Comparison of ENCODE assay signal across 13 cellular contexts in the genomic region with DNA sequence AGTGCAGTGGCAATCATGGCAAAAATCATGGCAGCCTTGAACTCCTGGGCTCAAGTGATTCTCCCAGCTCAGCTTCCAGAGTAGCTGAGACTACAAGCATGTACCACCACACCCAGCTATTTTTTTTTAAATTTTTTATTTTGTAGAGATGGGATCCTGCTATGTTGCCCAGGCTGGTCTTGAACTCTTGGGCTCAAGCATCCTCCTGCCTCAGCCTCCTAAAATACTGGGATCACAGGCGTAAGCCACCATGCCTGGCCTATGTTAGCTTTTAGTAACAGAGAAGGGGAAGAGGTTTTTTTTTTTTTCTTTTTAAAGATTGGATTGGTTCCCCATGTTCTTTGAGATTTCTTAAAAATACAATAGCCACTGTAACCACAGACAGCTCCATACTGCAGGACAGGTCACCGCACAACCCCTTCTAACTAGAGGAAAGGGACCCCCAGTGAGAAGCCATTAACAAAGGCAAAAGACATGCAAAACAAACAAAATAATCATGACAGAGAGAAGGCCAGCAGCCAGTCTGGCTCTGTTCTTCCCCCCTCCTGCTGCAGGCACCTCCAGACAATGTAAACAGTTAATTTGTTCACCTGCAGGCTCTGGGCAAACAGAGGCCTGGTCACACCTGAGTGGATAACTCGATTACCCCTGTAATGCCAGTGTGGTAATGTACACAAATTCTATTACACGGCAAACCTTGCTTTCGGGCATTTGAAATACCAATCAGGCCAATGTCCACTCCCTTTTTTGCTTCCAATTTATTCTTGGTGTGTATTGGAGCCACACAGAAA. TPM values are rescaled to one million over a fixed set of nuclear protein-coding genes. Genes with fewer than 3 reads are reported as not detected.
A peak's percentile ranks its signal among the peaks of the same experiment; 100 is the strongest.
DNase-seq lines count a peak whose midpoint lies in the region; ATAC-seq lines count a peak whose summit lies in the region.
"Had no signal": no experiment of that assay in that cellular context is flagged by ENCODE, and none has a peak within 500 bp of the region (broad histone marks: within the 10 kb centered on the region; RNA-seq: fewer than 3 reads in every experiment).

No MANE protein-coding gene starts in this region.

- no peak overlapping the region for H3K18ac ChIP-seq in mesenchymal stem cell (ENCODE audit: low read depth in 1 of 2, low read length in 2 of 2)

- no peaks in the 10 kb centered on the region for H3K9me3 Mint-ChIP-seq in activated naive CD4-positive, alpha-beta T cell treated with anti-CD3 and anti-CD28 coated beads, Interleukin-2, amount 10 ng/mL, durations not matched to agents 7 days and 5 days
- H3K9me3 Mint-ChIP-seq: activated CD4-positive, alpha-beta memory T cell treated with anti-CD3 and anti-CD28 coated beads for 36 hours had no signal

- H3K9me3 ChIP-seq in NT2/D1 (ENCODE audit: insufficient read depth, low read length) (no peaks in the 10 kb centered on the region), mesenchymal stem cell (ENCODE audit: control insufficient read depth, low read length) (no peaks in the 10 kb centered on the region), T-helper 17 cell (ENCODE audit: control insufficient read depth, low read length, poor library complexity, severe bottlenecking) (no peaks in the 10 kb centered on the region)
- H3K9me3 ChIP-seq: BLaER1 had no signal

- H3K27ac Mint-ChIP-seq in T-helper 17 cell, result no peak overlapping the region
- H3K27ac Mint-ChIP-seq in activated naive CD4-positive, alpha-beta T cell treated with anti-CD3 and anti-CD28 coated beads, Interleukin-2, amount 10 ng/mL, durations not matched to agents 7 days and 5 days, result no peak overlapping the region
- H3K27ac Mint-ChIP-seq: activated CD4-positive, alpha-beta memory T cell treated with anti-CD3 and anti-CD28 coated beads for 36 hours had no signal

- H3K36me3 Mint-ChIP-seq in T-helper 17 cell (ENCODE audit: low read depth), result peaks cover 2% of the 10 kb centered on the region
- peaks cover 44% of the 10 kb centered on the region for H3K36me3 Mint-ChIP-seq in activated naive CD4-positive, alpha-beta T cell treated with anti-CD3 and anti-CD28 coated beads, Interleukin-2, amount 10 ng/mL, durations not matched to agents 7 days and 5 days

- H3K4ac ChIP-seq in mesenchymal stem cell (ENCODE audit: low read depth in 1 of 2, low read length in 2 of 2), result no peak overlapping the region

- H3K4me1 Mint-ChIP-seq in T-helper 17 cell, result no peaks in the 10 kb centered on the region
- H3K4me1 Mint-ChIP-seq in activated naive CD4-positive, alpha-beta T cell treated with anti-CD3 and anti-CD28 coated beads, Interleukin-2, amount 10 ng/mL, durations not matched to agents 7 days and 5 days, result peaks cover 10% of the 10 kb centered on the region

- no peak overlapping the region for H4K91ac ChIP-seq in mesenchymal stem cell (ENCODE audit: low read length)

- no peaks in the 10 kb centered on the region for H3K27me3 ChIP-seq in NT2/D1 (ENCODE audit: insufficient read depth, insufficient read length)
- H3K27me3 ChIP-seq in mesenchymal stem cell (ENCODE audit: control insufficient read depth in 1 of 2, insufficient read depth in 1 of 2, low read length in 2 of 2), result peaks cover 5 to 20% of the 10 kb centered on the region in 2 experiments

- H3K14ac ChIP-seq in mesenchymal stem cell (ENCODE audit: low read length in 2 of 2), result no peak overlapping the region

- CTCF ChIA-PET in activated naive CD4-positive, alpha-beta T cell treated with anti-CD3 and anti-CD28 coated beads, Interleukin-2, amount 10 ng/mL, durations not matched to agents 7 days and 5 days (lab: Charles Lee), result interaction anchor here (1.1 kb wide), 1 partner anchor 33 kb away, joined by 4 read pairs; no protein-coding TSS in a partner anchor

- H3K36me3 ChIP-seq in NT2/D1 (ENCODE audit: insufficient read depth, insufficient read length, low read length) (no peaks in the 10 kb centered on the region), mesenchymal stem cell (ENCODE audit: control insufficient read depth in 1 of 2, insufficient read depth in 2 of 2, low read depth in 1 of 2, low read length in 2 of 2) (no peaks in the 10 kb centered on the region)
- H3K36me3 ChIP-seq: BLaER1 had no signal

- H2BK120ac ChIP-seq in mesenchymal stem cell (ENCODE audit: low read depth, low read length), result no peak overlapping the region

- no peak overlapping the region for H2AFZ ChIP-seq in mesenchymal stem cell (ENCODE audit: low read depth, low read length)

- no peaks in the 10 kb centered on the region for H3K27me3 Mint-ChIP-seq in T-helper 17 cell
- H3K27me3 Mint-ChIP-seq in activated naive CD4-positive, alpha-beta T cell treated with anti-CD3 and anti-CD28 coated beads, Interleukin-2, amount 10 ng/mL, durations not matched to agents 7 days and 5 days, result no peaks in the 10 kb centered on the region
- H3K27me3 Mint-ChIP-seq: activated CD4-positive, alpha-beta memory T cell treated with anti-CD3 and anti-CD28 coated beads for 36 hours had no signal

- H3K23ac ChIP-seq in mesenchymal stem cell (ENCODE audit: low read length in 2 of 2), result no peak overlapping the region

- no peak overlapping the region for H2AK5ac ChIP-seq in mesenchymal stem cell (ENCODE audit: low read length, severe bottlenecking)

- no peak overlapping the region for H3K27ac ChIP-seq in mesenchymal stem cell (ENCODE audit: low read length, poor library complexity, severe bottlenecking)
- H3K27ac ChIP-seq: BLaER1 had no signal

- no peak overlapping the region for H4K8ac ChIP-seq in mesenchymal stem cell (ENCODE audit: low read length)

- no peak overlapping the region for H2BK5ac ChIP-seq in mesenchymal stem cell (ENCODE audit: low read depth, low read length, poor library complexity, severe bottlenecking)

- H3K9ac ChIP-seq in NT2/D1 (ENCODE audit: insufficient read length, low read depth) (no peak overlapping the region), mesenchymal stem cell (ENCODE audit: low read length) (no peak overlapping the region)
- H3K9ac ChIP-seq: BLaER1 had no signal

- no peak overlapping the region for H2BK15ac ChIP-seq in mesenchymal stem cell (ENCODE audit: low read depth, poor library complexity, severe bottlenecking)

- peak overlapping the region; percentile 16 for H3K4me2 ChIP-seq in mesenchymal stem cell (ENCODE audit: low read length, poor library complexity, severe bottlenecking)
- H3K4me2 ChIP-seq: BLaER1 had no signal

- H2BK12ac ChIP-seq in mesenchymal stem cell (ENCODE audit: low read length in 2 of 2), result no peak overlapping the region

- H3K4me1 ChIP-seq in NT2/D1 (ENCODE audit: insufficient read depth, insufficient read length) (peaks cover 8% of the 10 kb centered on the region), mesenchymal stem cell (ENCODE audit: control insufficient read depth, insufficient read depth, low read depth, low read length) (no peaks in the 10 kb centered on the region)

- ATAC-seq in T-helper 17 cell (no peak), HG02588 (IDR thresholded peaks at IDR 0.05; ENCODE audit: unreplicated experiment) (no peak)

- DNase-seq in DMS79 treated with DMSO at 0.1 percent for 48 hours (lab: John Stamatoyannopoulos, UW), result peak; percentile 73
- peak; percentile 99 for DNase-seq in NCI-H146 treated with DMSO at 0.1 percent for 48 hours (lab: John Stamatoyannopoulos, UW; ENCODE audit: unreplicated experiment)
- DNase-seq in NT2/D1 (ENCODE audit: low read depth, low spot score), result peak; percentile 84
- DNase-seq in mesenchymal stem cell, result no peak
- DNase-seq in T-helper 17 cell, result no peak
- DNase-seq in AML-193 (lab: John Stamatoyannopoulos, UW), result no peak
- DNase-seq in activated naive CD4-positive, alpha-beta T cell treated with anti-CD3 and anti-CD28 coated beads, Interleukin-2, amount 10 ng/mL, durations not matched to agents 7 days and 5 days, result no peak
- DNase-seq: activated CD4-positive, alpha-beta memory T cell treated with anti-CD3 and anti-CD28 coated beads for 36 hours; activated gamma-delta T cell; stimulated activated CD4-positive, alpha-beta T cell treated with anti-CD3 and anti-CD28 coated beads, Interleukin-4, amount 100 ng/mL, for 4 hours; T-helper 1 cell had no signal

- H3K4me3 Mint-ChIP-seq in T-helper 17 cell, result no peak overlapping the region
- no peak overlapping the region for H3K4me3 Mint-ChIP-seq in activated naive CD4-positive, alpha-beta T cell treated with anti-CD3 and anti-CD28 coated beads, Interleukin-2, amount 10 ng/mL, durations not matched to agents 7 days and 5 days
- H3K4me3 Mint-ChIP-seq: activated CD4-positive, alpha-beta memory T cell treated with anti-CD3 and anti-CD28 coated beads for 36 hours had no signal

- no peak overlapping the region for H3K4me3 ChIP-seq in NT2/D1 (ENCODE audit: insufficient read length, low read depth)
- H3K4me3 ChIP-seq in mesenchymal stem cell (ENCODE audit: insufficient read depth in 1 of 2, low read depth in 1 of 2, low read length in 2 of 2), result no peak overlapping the region
- H3K4me3 ChIP-seq: BLaER1 had no signal

- 60% methylated on average over 4 of the region's 5 CpGs for WGBS in mesenchymal stem cell

- H3K79me1 ChIP-seq in mesenchymal stem cell (replicated peaks; ENCODE audit: low read length, poor library complexity, severe bottlenecking), result no peaks in the 10 kb centered on the region

RNA-seq across cellular contexts. Expression of a gene that starts 52.8 kb away (rescaled TPM):
- polyA plus RNA-seq in mesenchymal stem cell (2013, experiment 1 of 2), result 10.8 TPM
- 11.7 TPM for polyA plus RNA-seq in mesenchymal stem cell (2013, experiment 2 of 2)
- 10 to 100 TPM; 12.8 to 13.2 TPM for total RNA-seq in T-helper 17 cell

RNA-seq across cellular contexts. Expression of a gene that starts 59.1 kb away (rescaled TPM):
- 52.3 TPM for polyA plus RNA-seq in mesenchymal stem cell (2013, experiment 1 of 2)
- polyA plus RNA-seq in mesenchymal stem cell (2013, experiment 2 of 2), result 51.7 TPM
- total RNA-seq in T-helper 17 cell, result 10 to 100 TPM; 12.7 to 16.9 TPM

Comparison
In these comparisons a context has a peak if more than half of its experiments do, and no peak if none do; other contexts are left out.
1. DNase-seq: peak in DMS79 treated with DMSO at 0.1 percent for 48 hours (single experiment), NCI-H146 treated with DMSO at 0.1 percent for 48 hours (single experiment) and NT2/D1 (single experiment); none in mesenchymal stem cell (single experiment), T-helper 17 cell (0 of 3), AML-193 (0 of 2) and activated naive CD4-positive, alpha-beta T cell treated with anti-CD3 and anti-CD28 coated beads, Interleukin-2, amount 10 ng/mL, durations not matched to agents 7 days and 5 days (single experiment).